Comparison of ENCODE assay signal across 18 cellular contexts in genomic region chr6:136517582-136517981, GRCh38. TPM values are rescaled to one million over a fixed set of nuclear protein-coding genes. Genes with fewer than 3 reads are reported as not detected.
DNase-seq lines count a peak whose midpoint lies in the region; ATAC-seq, FAIRE-seq and TF ChIP-seq lines count a peak whose summit lies in the region.
"Had no signal": no experiment of that assay in that cellular context is flagged by ENCODE, and none has a peak within 500 bp of the region (broad histone marks: within the 10 kb centered on the region; RNA-seq: fewer than 3 reads in every experiment).

No MANE protein-coding gene starts in this region.

- H3K4me1 ChIP-seq in A549 (peaks cover 90% of the 10 kb centered on the region), PC-9 (replicated peaks; ENCODE audit: insufficient read depth) (0 out of 2 replicates have a peak, but pooled peaks cover 20% of the 10 kb centered on the region), osteoblast (ENCODE audit: insufficient read depth, low read length) (no peaks in the 10 kb centered on the region), SK-N-SH (ENCODE audit: control insufficient read depth in 1 of 2, insufficient read depth in 2 of 2, low read depth in 1 of 2, low read length in 1 of 2) (peaks cover 0 to 12% of the 10 kb centered on the region in 2 experiments; a peak in 2 of 4 replicates)
- H3K4me1 ChIP-seq: BLaER1 treated with 17β-estradiol and CSF1 and Interleukin-3, amounts not matched to agents 10 nM and 100 nM had no signal

- H3K9me2 ChIP-seq in PC-9 (ENCODE audit: insufficient read depth) (no peaks in the 10 kb centered on the region; the same call in 1 of the 2 replicates), SK-N-SH (no peaks in the 10 kb centered on the region)

- no peak overlapping the region for H3K4me3 ChIP-seq in A549
- no peak overlapping the region for H3K4me3 ChIP-seq in PC-9
- H3K4me3 ChIP-seq in dorsolateral prefrontal cortex = peak overlapping the region in 1 of 59 donors; percentile 32
- no peak overlapping the region for H3K4me3 ChIP-seq in osteoblast (ENCODE audit: insufficient read depth, low read length)
- no peak overlapping the region for H3K4me3 ChIP-seq in SK-N-SH (ENCODE audit: low read depth in 2 of 2, low read length in 1 of 2)
- H3K4me3 ChIP-seq: BLaER1 treated with 17β-estradiol and CSF1 and Interleukin-3, amounts not matched to agents 10 nM and 100 nM had no signal

- H3K27me3 ChIP-seq in PC-9 (ENCODE audit: insufficient read depth, low read depth) (no peaks in the 10 kb centered on the region), dorsolateral prefrontal cortex (no peaks in the 10 kb centered on the region), osteoblast (ENCODE audit: insufficient read depth, low read length) (peaks cover 3% of the 10 kb centered on the region), SK-N-SH (ENCODE audit: insufficient read depth) (no peaks in the 10 kb centered on the region)
- H3K27me3 ChIP-seq: BLaER1 treated with 17β-estradiol and CSF1 and Interleukin-3, amounts not matched to agents 10 nM and 100 nM had no signal

- H3K27ac ChIP-seq in A549 (peak overlapping the region; percentile 72 to 77), PC-9 (peak overlapping the region; percentile 10; the same call in 1 of the 2 replicates), dorsolateral prefrontal cortex (peak overlapping the region in 41 of 59 donors; percentile 2 to 99 (median 95)), substantia nigra (ENCODE audit: low read depth, low read length, poor library complexity, severe bottlenecking) (peak overlapping the region; percentile 19), osteoblast (ENCODE audit: low read depth, low read length) (no peak overlapping the region), SK-N-SH (ENCODE audit: low read depth in 2 of 2, low read length in 1 of 2) (no peak overlapping the region)
- H3K27ac ChIP-seq: BLaER1 treated with 17β-estradiol and CSF1 and Interleukin-3, amounts not matched to agents 10 nM and 100 nM had no signal

- H3K9me3 ChIP-seq in A549 = no peaks in the 10 kb centered on the region
- H3K9me3 ChIP-seq in PC-9 (ENCODE audit: insufficient read depth, low read depth) = no peaks in the 10 kb centered on the region
- H3K9me3 ChIP-seq in osteoblast (ENCODE audit: low read depth, low read length) = no peaks in the 10 kb centered on the region
- H3K9me3 ChIP-seq in SK-N-SH = no peaks in the 10 kb centered on the region
- H3K9me3 ChIP-seq: BLaER1 treated with 17β-estradiol and CSF1 and Interleukin-3, amounts not matched to agents 10 nM and 100 nM had no signal

- TF ChIP-seq RAD21 in A549 (conservative IDR thresholded peaks at IDR 0.05 in 1 of 2, IDR thresholded peaks at IDR 0.05 in 1 of 2) = no peak
- no peak for TF ChIP-seq RAD21 in SK-N-SH (IDR thresholded peaks at IDR 0.05; ENCODE audit: low read length)

- H3F3A ChIP-seq in PC-9 (ENCODE audit: insufficient read depth, low read depth) = peaks cover 8% of the 10 kb centered on the region; the same call in 1 of the 2 replicates
- H3F3A ChIP-seq in SK-N-SH (replicated peaks; ENCODE audit: insufficient read depth) = no peaks in the 10 kb centered on the region

- H4K20me1 ChIP-seq in PC-9 (ENCODE audit: insufficient read depth) (peaks cover 13% of the 10 kb centered on the region; the same call in 1 of the 2 replicates), osteoblast (ENCODE audit: insufficient read depth, low read length) (no peaks in the 10 kb centered on the region), SK-N-SH (ENCODE audit: insufficient read depth) (no peaks in the 10 kb centered on the region)
- H4K20me1 ChIP-seq: BLaER1 treated with 17β-estradiol and CSF1 and Interleukin-3, amounts not matched to agents 10 nM and 100 nM had no signal

- H3K4me2 ChIP-seq in A549 (peak overlapping the region; percentile 69), PC-9 (no peak overlapping the region), osteoblast (ENCODE audit: insufficient read depth, low read length) (no peak overlapping the region), SK-N-SH (no peak overlapping the region)
- H3K4me2 ChIP-seq: BLaER1 treated with 17β-estradiol and CSF1 and Interleukin-3, amounts not matched to agents 10 nM and 100 nM had no signal

- WGBS in A549 (ENCODE audit: missing lambda C conversion rate) = 57% methylated on average over 3 of the region's 3 CpGs
- 67% methylated on average over 3 of the region's 3 CpGs for WGBS in SK-N-SH (ENCODE audit: low lambda C conversion rate)

- H2AFZ ChIP-seq in PC-9 (no peak overlapping the region), osteoblast (ENCODE audit: low read length) (no peak overlapping the region), SK-N-SH (ENCODE audit: low read depth) (no peak overlapping the region)

- H3K36me3 ChIP-seq in PC-9 (ENCODE audit: low read depth) = no peaks in the 10 kb centered on the region
- no peaks in the 10 kb centered on the region for H3K36me3 ChIP-seq in osteoblast (ENCODE audit: insufficient read depth, low read length)
- H3K36me3 ChIP-seq in SK-N-SH (replicated peaks in 1 of 2; ENCODE audit: control insufficient read depth in 1 of 2, insufficient read depth in 2 of 2, low read length in 1 of 2) = no peaks in the 10 kb centered on the region
- H3K36me3 ChIP-seq: BLaER1 treated with 17β-estradiol and CSF1 and Interleukin-3, amounts not matched to agents 10 nM and 100 nM had no signal

- POLR2A ChIA-PET in A549 (lab: Yijun Ruan, JAX) (no interaction called here), PC-9 (lab: Charles Lee; ENCODE audit: unreplicated experiment) (no interaction called here), SK-N-SH (lab: Yijun Ruan, JAX) (interaction anchor here (0.6 kb wide), 1 partner anchor 9 kb away, joined by 3 read pairs; no protein-coding TSS in a partner anchor)

- TF ChIP-seq EP300 in A549 (IDR thresholded peaks at IDR 0.05) (no peak), SK-N-SH (IDR thresholded peaks at IDR 0.05; ENCODE audit: borderline replicate concordance in 1 of 2, low read depth in 1 of 2, low read length in 1 of 2) (no peak)

- intact Hi-C loops in PC-9 (cut with micrococcal nuclease; ENCODE audit: unreplicated experiment) = no loop called here
- intact Hi-C loops in dorsolateral prefrontal cortex (cut with DNase I) = no loop called here

- no peak for FAIRE-seq in A549 (lab: Jason Lieb, UNC)
- FAIRE-seq: HTR-8/SVneo had no signal

- no TSS peak for BruUV-seq in PC-9 (replicated peaks; lab: Mats Ljungman, UMichigan)

- TF ChIP-seq POLR2A in A549 (IDR thresholded peaks at IDR 0.05; ENCODE audit: low read length) = no peak

- CTCF ChIA-PET in A549 (lab: Yijun Ruan, JAX) (interaction anchor here (1.0 to 1.1 kb wide), 2 partner anchors 8 to 32 kb away, joined by 3 read pairs; partner anchors contain the start of gene MAP7), PC-9 (lab: Charles Lee) (no interaction called here), SK-N-SH (lab: Yijun Ruan, JAX) (interaction anchor here (1.4 kb wide), 1 partner anchor 96 kb away, joined by 3 read pairs; no protein-coding TSS in a partner anchor)

- no peak for ATAC-seq in A549
- ATAC-seq: CD8-positive, alpha-beta T cell; HCT116 had no signal

- DNase-seq in A549 (ENCODE audit: low read depth in 1 of 2, low spot score in 1 of 2) (no peak), PC-9 (no peak), dorsolateral prefrontal cortex (no peak), substantia nigra (lab: John Stamatoyannopoulos, UW) (no peak), SIG-M5 treated with dmso at 0.1 percent for 504 hours (lab: John Stamatoyannopoulos, UW; ENCODE audit: unreplicated experiment) (no peak), osteoblast (ENCODE audit: insufficient read length, low spot score, missing footprints) (no peak), SK-N-SH (no peak)
- DNase-seq: 8988T; Calu3; CD8-positive, alpha-beta T cell; DMS79 treated with DMSO at 0.1 percent for 48 hours; GF-D8; GOT3; H7; HFFc6 had no signal

- no peak overlapping the region for H3K9ac ChIP-seq in SK-N-SH
- H3K9ac ChIP-seq: BLaER1 treated with 17β-estradiol and CSF1 and Interleukin-3, amounts not matched to agents 10 nM and 100 nM had no signal

- TF ChIP-seq CTCF in A549 (IDR thresholded peaks at IDR 0.05) = no peak
- no peak for TF ChIP-seq CTCF in PC-9 (conservative IDR thresholded peaks at IDR 0.05)
- no peak for TF ChIP-seq CTCF in dorsolateral prefrontal cortex (IDR thresholded peaks at IDR 0.05 in 54 of 56, conservative IDR thresholded peaks at IDR 0.05 in 2 of 56; ENCODE audit: low read depth in 1 of 56, partially characterized antibody in 56 of 56)
- TF ChIP-seq CTCF in osteoblast (IDR thresholded peaks at IDR 0.05; ENCODE audit: extremely low read depth, low read depth, low read length) = no peak
- no peak for TF ChIP-seq CTCF in SK-N-SH (IDR thresholded peaks at IDR 0.05)

- H3K79me2 ChIP-seq in PC-9 (ENCODE audit: low read depth) (peaks cover 65% of the 10 kb centered on the region), osteoblast (ENCODE audit: insufficient read depth, low read length) (no peaks in the 10 kb centered on the region), SK-N-SH (ENCODE audit: insufficient read depth) (no peaks in the 10 kb centered on the region)

TF ChIP-seq in A549, 52 proteins besides CTCF, POLR2A, EP300 and RAD21 (continues in another document):
- no peak for TF ChIP-seq GATA3 (IDR thresholded peaks at IDR 0.05; ENCODE audit: borderline replicate concordance)
- no peak for TF ChIP-seq HOXB13 (CRISPR knock-in tag; IDR thresholded peaks at IDR 0.05; ENCODE audit: low read depth)
- no peak for TF ChIP-seq RNF2 (IDR thresholded peaks at IDR 0.05; ENCODE audit: borderline replicate concordance, low read depth)
- no peak for TF ChIP-seq HEYL (CRISPR knock-in tag; IDR thresholded peaks at IDR 0.05)
- TF ChIP-seq NFE2L2 (conservative IDR thresholded peaks at IDR 0.05; ENCODE audit: low read length) = no peak

TF ChIP-seq in SK-N-SH, 30 proteins besides CTCF, POLR2A, EP300 and RAD21:
- TF ChIP-seq RCOR1 (IDR thresholded peaks at IDR 0.05; ENCODE audit: low read length) (no peak), RFX5 (IDR thresholded peaks at IDR 0.05; ENCODE audit: low read length) (no peak)

RNA-seq across cellular contexts. Expression of gene MAP7, which starts 32.6 kb away (rescaled TPM):
- polyA plus RNA-seq in A549 (2011; rRNA removed) (49.0 and 64.5 TPM in 2 replicates), A549 (2017; fragmentation: RNase III; extraction: RNeasy Plus Mini Kit Qiagen cat#74134 plus additional on column Dnase treatment) (49.5 to 65.0 TPM (median 60.6 TPM) in 3 replicates), SK-N-SH (2012; rRNA removed) (0.76 and 0.97 TPM in 2 replicates)
- polyA plus RNA-seq in A549 (2012; cell fraction: cytosol; rRNA removed) = 36.9 and 38.4 TPM in 2 replicates
- 41.6 and 44.1 TPM in 2 replicates for polyA plus RNA-seq in A549 (2012; cell fraction: nucleus; rRNA removed)
- 27.1 and 28.1 TPM in 2 replicates for polyA minus RNA-seq in A549 (2011; rRNA and poly(A)+ RNA removed)
- total RNA-seq in PC-9 (2021) (27.5 and 33.7 TPM in 2 replicates), dorsolateral prefrontal cortex (100 to 1,000 TPM in 67 of 120 experiments, 10 to 100 TPM in 53; 56.8 to 230 (median 104) TPM), osteoblast (1.4 and 1.8 TPM in 2 replicates)
- polyA plus RNA-seq in SK-N-SH (2012; cell fraction: cytosol; rRNA removed) = 0.99 and 1.3 TPM in 2 replicates
- polyA plus RNA-seq in SK-N-SH (2012; cell fraction: nucleus; rRNA removed) = 1.1 and 1.2 TPM in 2 replicates

Comparison
In these comparisons a context has a peak if more than half of its experiments do, and no peak if none do; other contexts are left out.
1. H3K27ac ChIP-seq: peak in A549 (2 of 2), PC-9 (single experiment), dorsolateral prefrontal cortex (41 of 59) and substantia nigra (single experiment); none in osteoblast (single experiment) and SK-N-SH (0 of 2).
2. RNA of gene MAP7, which starts 32.6 kb away (total RNA-seq): 56.8 to 230 TPM in dorsolateral prefrontal cortex and 27.5 to 33.7 TPM in PC-9; 1.4 to 1.8 TPM in osteoblast; every median in the first group is over 10 times any median in the second.